ENCODE assay signal across 15 cellular contexts in genomic region chr3:179473565-179473964, GRCh38. TPM values are rescaled to one million over a fixed set of nuclear protein-coding genes. Genes with fewer than 3 reads are reported as not detected.
A peak's percentile ranks its signal among the peaks of the same experiment; 100 is the strongest.
DNase-seq lines count a peak whose midpoint lies in the region; ATAC-seq lines count a peak whose summit lies in the region.
"Had no signal": no experiment of that assay in that cellular context is flagged by ENCODE, and none has a peak within 500 bp of the region (broad histone marks: within the 10 kb centered on the region; RNA-seq: fewer than 3 reads in every experiment).

No MANE protein-coding gene starts in this region.

- 0 out of 2 replicates have a peak overlapping the region, but pooled peaks have one; percentile 50 for H2AFZ ChIP-seq in Karpas-422 (ENCODE audit: low read length)
- H2AFZ ChIP-seq: parathyroid adenoma had no signal

- H4K20me1 ChIP-seq in Karpas-422 (ENCODE audit: insufficient read depth, low read depth, low read length) = no peaks in the 10 kb centered on the region

- H3K27ac ChIP-seq in Karpas-422 (ENCODE audit: low read length) = no peak overlapping the region
- H3K27ac ChIP-seq: C4-2B, parathyroid adenoma, tibial artery had no signal

- H3K36me3 ChIP-seq in Karpas-422 (ENCODE audit: insufficient read depth, low read length) = no peaks in the 10 kb centered on the region
- H3K36me3 ChIP-seq: tibial artery had no signal

- H3K9me2 ChIP-seq in Karpas-422 (replicated peaks; ENCODE audit: insufficient read depth, low read length) = no peaks in the 10 kb centered on the region

- H3K9ac ChIP-seq in Karpas-422 (ENCODE audit: low read length) = no peak overlapping the region
- H3K9ac ChIP-seq: parathyroid adenoma had no signal

- no peaks in the 10 kb centered on the region for H3K27me3 ChIP-seq in Karpas-422 (ENCODE audit: low read length)
- H3K27me3 ChIP-seq: tibial artery had no signal

- H3K4me1 ChIP-seq in Karpas-422 (ENCODE audit: low read length) = no peaks in the 10 kb centered on the region
- H3K4me1 ChIP-seq: parathyroid adenoma, tibial artery had no signal

- intact Hi-C loops in sciatic nerve (cut with DNase I) = no loop called here

- DNase-seq in Karpas-422 = no peak
- peak; percentile 47 to 71 for DNase-seq in dermis microvascular lymphatic vessel endothelial cell (ENCODE audit: low read depth in 2 of 2)
- peak; percentile 35 for DNase-seq in pulmonary artery endothelial cell (ENCODE audit: low read depth, low spot score)
- DNase-seq in sciatic nerve (ENCODE audit: low spot score) = no peak
- no peak for DNase-seq in HCEC 1CT
- DNase-seq in NCI-H69 (lab: John Stamatoyannopoulos, UW) = no peak
- DNase-seq: DND-41, NCI-H1048, PC-3, tibial artery had no signal

- H3K4me2 ChIP-seq in Karpas-422 (ENCODE audit: low read depth, low read length, poor library complexity, severe bottlenecking) = no peak overlapping the region

- no peak overlapping the region for H3K4me3 ChIP-seq in Karpas-422 (ENCODE audit: low read length)
- H3K4me3 ChIP-seq: tibial artery had no signal

- ATAC-seq in GM18909 (IDR thresholded peaks at IDR 0.05; ENCODE audit: poor library complexity, unreplicated experiment) (peak; percentile 45), sciatic nerve (no peak), GM19324 (IDR thresholded peaks at IDR 0.05; ENCODE audit: low FRiP score, unreplicated experiment) (no peak)
- ATAC-seq: activated CD4-positive, CD25-positive, alpha-beta regulatory T cell treated with anti-CD3 and anti-CD28 coated beads, Interleukin-2, amount 50 U/mL, for 24 hours; PC-3 had no signal

- H3K79me2 ChIP-seq in Karpas-422 (ENCODE audit: low read length) = no peaks in the 10 kb centered on the region
- H3K79me2 ChIP-seq: parathyroid adenoma had no signal

- H3K9me3 ChIP-seq in Karpas-422 (ENCODE audit: low read length) = no peaks in the 10 kb centered on the region
- H3K9me3 ChIP-seq: tibial artery had no signal

RNA-seq across cellular contexts. Expression of gene GNB4, which starts 22.3 kb away (rescaled TPM):
- 0.18 and 0.78 TPM in 2 replicates for total RNA-seq in Karpas-422 (2014; rRNA removed; shearing (Covaris generic); ENCODE audit: low replicate concordance)
- total RNA-seq in dermis microvascular lymphatic vessel endothelial cell (60.8 and 61.6 TPM in 2 replicates), pulmonary artery endothelial cell (97.3 and 105 TPM in 2 replicates), sciatic nerve (67.3 TPM)

Comparison
In these comparisons a context has a peak if more than half of its experiments do, and no peak if none do; other contexts are left out.
1. DNase-seq: peak in dermis microvascular lymphatic vessel endothelial cell (2 of 2) and pulmonary artery endothelial cell (single experiment); none in Karpas-422 (single experiment), sciatic nerve (single experiment), HCEC 1CT (single experiment) and NCI-H69 (single experiment).
2. RNA of gene GNB4, which starts 22.3 kb away (total RNA-seq): 97.3 to 105 TPM in pulmonary artery endothelial cell, 67.3 TPM in sciatic nerve (single experiment) and 60.8 to 61.6 TPM in dermis microvascular lymphatic vessel endothelial cell; 0.18 to 0.78 TPM in Karpas-422; every median in the first group is over 10 times any median in the second.